1 cellular context compared by ENCODE assay signal in genomic region chr5:74626386-74627222, GRCh38.
TF ChIP-seq lines count a peak whose summit lies in the region.

No MANE protein-coding gene starts in this region.

TF ChIP-seq in endothelial cell of umbilical vein, 7 proteins besides CTCF, POLR2A, EP300 and RAD21:
- no peak for TF ChIP-seq MYC (IDR thresholded peaks at IDR 0.05; ENCODE audit: low read depth, low read length)
- TF ChIP-seq POLR2AphosphoS5 (IDR thresholded peaks at IDR 0.05; ENCODE audit: insufficient read depth, low read depth, low read length): no peak
- no peak for TF ChIP-seq MAX (IDR thresholded peaks at IDR 0.05; ENCODE audit: insufficient read depth, insufficient read length)
- no peak for TF ChIP-seq GATA2 (IDR thresholded peaks at IDR 0.05; ENCODE audit: insufficient read depth, insufficient read length, low read depth, low read length)
- TF ChIP-seq FOS (IDR thresholded peaks at IDR 0.05; ENCODE audit: borderline replicate concordance, insufficient read depth, low read length): no peak
- TF ChIP-seq JUN (IDR thresholded peaks at IDR 0.05; ENCODE audit: borderline replicate concordance, insufficient read depth, insufficient read length, low read depth): no peak
- TF ChIP-seq EZH2 (IDR thresholded peaks at IDR 0.05; ENCODE audit: borderline replicate concordance, low read depth, low read length, severe bottlenecking): no peak
TF ChIP-seq in endothelial cell of umbilical vein: peak in this region for 0.
